10 cellular contexts compared by ENCODE assay signal in the genomic region with DNA sequence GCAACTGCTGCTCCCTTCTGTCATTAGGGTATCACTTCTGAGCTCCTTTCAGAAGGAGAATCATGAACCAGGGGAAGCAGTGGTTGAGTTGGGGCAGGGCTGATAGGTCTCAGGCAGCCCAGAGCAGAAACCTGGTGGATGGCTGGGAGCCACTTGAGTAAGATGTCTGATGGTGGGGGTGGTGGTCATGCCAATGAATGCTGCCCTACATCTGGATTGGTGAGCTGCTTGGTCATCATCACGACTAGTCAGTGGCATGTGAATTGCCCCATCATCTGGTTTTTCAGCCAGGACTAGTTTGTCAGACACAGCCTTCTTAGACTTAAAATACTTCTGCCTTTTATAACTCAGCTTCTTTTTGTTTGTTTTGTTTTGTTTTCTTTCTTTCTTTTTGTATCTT. TPM values are rescaled to one million over a fixed set of nuclear protein-coding genes. Genes with fewer than 3 reads are reported as not detected.
DNase-seq lines count a peak whose midpoint lies in the region; TF ChIP-seq lines count a peak whose summit lies in the region.
"Had no signal": no experiment of that assay in that cellular context is flagged by ENCODE, and none has a peak within 500 bp of the region (broad histone marks: within the 10 kb centered on the region; RNA-seq: fewer than 3 reads in every experiment).

No MANE protein-coding gene starts in this region.

- DNase-seq in Caco-2 (no peak), Karpas-422 (no peak), cardiac fibroblast (ENCODE audit: low read depth in 2 of 2) (peak; percentile 50 to 72), cerebellar nuclear complex (lab: John Stamatoyannopoulos, UW) (no peak), NCI-H2107 (lab: John Stamatoyannopoulos, UW) (no peak), HPDE6-E6E7 (ENCODE audit: extremely low spot score) (no peak)
- DNase-seq in effector CD8-positive, alpha-beta T cell (lab: John Stamatoyannopoulos, UW), result no peak
- DNase-seq: NCI-H2227 treated with DMSO at 0.1 percent for 48 hours, WERI-Rb-1 had no signal

- H3K27me3 ChIP-seq in Caco-2 (replicated peaks; ENCODE audit: control insufficient read depth, insufficient read depth, low read length) (no peaks in the 10 kb centered on the region), Karpas-422 (ENCODE audit: low read length) (no peaks in the 10 kb centered on the region), neural cell (ENCODE audit: insufficient read depth, low read depth, low read length) (no peaks in the 10 kb centered on the region)

- BruUV-seq in Caco-2 (replicated peaks; lab: Mats Ljungman, UMichigan), result TSS peak; percentile 20

- H3K4me3 Mint-ChIP-seq in Caco-2 (ENCODE audit: unreplicated experiment), result no peak overlapping the region

- H3F3A ChIP-seq in neural cell (ENCODE audit: insufficient read depth, low read length, poor library complexity, severe bottlenecking), result no peaks in the 10 kb centered on the region

- H3K27ac ChIP-seq in Karpas-422 (ENCODE audit: low read length) (peak overlapping the region; percentile 23; the same call in 1 of the 2 replicates), neural cell (ENCODE audit: low read length) (no peak overlapping the region)
- H3K27ac ChIP-seq: WERI-Rb-1 had no signal

- H2AFZ ChIP-seq in Karpas-422 (ENCODE audit: low read length), result no peak overlapping the region
- no peak overlapping the region for H2AFZ ChIP-seq in neural cell (ENCODE audit: low read depth, low read length)

- H3K4me1 ChIP-seq in Caco-2 (peaks cover 15% of the 10 kb centered on the region), Karpas-422 (ENCODE audit: low read length) (peaks cover 52% of the 10 kb centered on the region)

- no peaks in the 10 kb centered on the region for H3K27me3 Mint-ChIP-seq in Caco-2 (ENCODE audit: insufficient read depth, unreplicated experiment)

- no peak for TF ChIP-seq EP300 in neural cell (conservative IDR thresholded peaks at IDR 0.05; ENCODE audit: poor library complexity, severe bottlenecking)

- no peaks in the 10 kb centered on the region for H3K9me2 ChIP-seq in Karpas-422 (replicated peaks; ENCODE audit: insufficient read depth, low read length)
- no peaks in the 10 kb centered on the region for H3K9me2 ChIP-seq in neural cell (ENCODE audit: insufficient read depth, low read length)

- peaks cover 77% of the 10 kb centered on the region for H3K79me2 ChIP-seq in Karpas-422 (ENCODE audit: low read length)
- H3K79me2 ChIP-seq in neural cell (replicated peaks; ENCODE audit: insufficient read depth, low read length), result peaks cover 33% of the 10 kb centered on the region

- no peak overlapping the region for H3K27ac Mint-ChIP-seq in Caco-2 (ENCODE audit: unreplicated experiment)

- H3K36me3 ChIP-seq in Caco-2 (ENCODE audit: control insufficient read depth, insufficient read depth, low read length), result no peaks in the 10 kb centered on the region; the same call in 1 of the 2 replicates
- peaks cover under 1% of the 10 kb centered on the region; the same call in 1 of the 2 replicates for H3K36me3 ChIP-seq in Karpas-422 (ENCODE audit: insufficient read depth, low read length)
- no peaks in the 10 kb centered on the region for H3K36me3 ChIP-seq in neural cell (ENCODE audit: insufficient read depth, low read length)

- H3K4me2 ChIP-seq in Karpas-422 (ENCODE audit: low read depth, low read length, poor library complexity, severe bottlenecking) (peak overlapping the region; percentile 89), neural cell (ENCODE audit: low read length) (no peak overlapping the region)

- no peak for TF ChIP-seq RAD21 in neural cell (conservative IDR thresholded peaks at IDR 0.05)

- intact Hi-C loops in Caco-2 (cut with micrococcal nuclease; ENCODE audit: unreplicated experiment), result no loop called here

- CTCF ChIA-PET in Caco-2 (lab: Charles Lee), result interaction anchor here (1.0 kb wide), 1 partner anchor 175 kb away, joined by 4 read pairs; no protein-coding TSS in a partner anchor

- H3K9me3 ChIP-seq in Caco-2 (no peaks in the 10 kb centered on the region), Karpas-422 (ENCODE audit: low read length) (no peaks in the 10 kb centered on the region), neural cell (ENCODE audit: low read length) (no peaks in the 10 kb centered on the region)

- H3K4me1 Mint-ChIP-seq in Caco-2 (ENCODE audit: low read depth, unreplicated experiment), result peaks cover 26% of the 10 kb centered on the region

- H3K36me3 Mint-ChIP-seq in Caco-2 (ENCODE audit: insufficient read depth, unreplicated experiment), result peaks cover 6% of the 10 kb centered on the region

- TF ChIP-seq CTCF in Caco-2 (IDR thresholded peaks at IDR 0.05; ENCODE audit: insufficient read depth in 1 of 2, low read depth in 1 of 2, low read length in 1 of 2, severe bottlenecking in 1 of 2, unreplicated experiment in 1 of 2) (no peak), cardiac fibroblast (IDR thresholded peaks at IDR 0.05; ENCODE audit: low read depth, low read length) (no peak), neural cell (IDR thresholded peaks at IDR 0.05; ENCODE audit: poor library complexity, severe bottlenecking) (no peak)

- H3K4me3 ChIP-seq in Caco-2 (ENCODE audit: low read depth, low read length) (no peak overlapping the region), Karpas-422 (ENCODE audit: low read length) (peak overlapping the region; percentile 81; the same call in 1 of the 2 replicates), cardiac fibroblast (replicated peaks in 1 of 2; ENCODE audit: low read depth in 2 of 2, low read length in 2 of 2) (no peak overlapping the region), neural cell (ENCODE audit: low read length) (peak overlapping the region; percentile 88)

- no peaks in the 10 kb centered on the region for H3K9me3 Mint-ChIP-seq in Caco-2 (ENCODE audit: unreplicated experiment)

- no peaks in the 10 kb centered on the region for H4K20me1 ChIP-seq in Karpas-422 (ENCODE audit: insufficient read depth, low read depth, low read length)
- H4K20me1 ChIP-seq in neural cell (ENCODE audit: insufficient read depth), result no peaks in the 10 kb centered on the region

- H3K9ac ChIP-seq in Karpas-422 (ENCODE audit: low read length) (peak overlapping the region; percentile 82), neural cell (ENCODE audit: low read length) (no peak overlapping the region)

- POLR2A ChIA-PET in Caco-2 (lab: Charles Lee), result no interaction called here

TF ChIP-seq in neural cell, 6 proteins besides CTCF, POLR2A, EP300 and RAD21:
- TF ChIP-seq, protein P1, sequence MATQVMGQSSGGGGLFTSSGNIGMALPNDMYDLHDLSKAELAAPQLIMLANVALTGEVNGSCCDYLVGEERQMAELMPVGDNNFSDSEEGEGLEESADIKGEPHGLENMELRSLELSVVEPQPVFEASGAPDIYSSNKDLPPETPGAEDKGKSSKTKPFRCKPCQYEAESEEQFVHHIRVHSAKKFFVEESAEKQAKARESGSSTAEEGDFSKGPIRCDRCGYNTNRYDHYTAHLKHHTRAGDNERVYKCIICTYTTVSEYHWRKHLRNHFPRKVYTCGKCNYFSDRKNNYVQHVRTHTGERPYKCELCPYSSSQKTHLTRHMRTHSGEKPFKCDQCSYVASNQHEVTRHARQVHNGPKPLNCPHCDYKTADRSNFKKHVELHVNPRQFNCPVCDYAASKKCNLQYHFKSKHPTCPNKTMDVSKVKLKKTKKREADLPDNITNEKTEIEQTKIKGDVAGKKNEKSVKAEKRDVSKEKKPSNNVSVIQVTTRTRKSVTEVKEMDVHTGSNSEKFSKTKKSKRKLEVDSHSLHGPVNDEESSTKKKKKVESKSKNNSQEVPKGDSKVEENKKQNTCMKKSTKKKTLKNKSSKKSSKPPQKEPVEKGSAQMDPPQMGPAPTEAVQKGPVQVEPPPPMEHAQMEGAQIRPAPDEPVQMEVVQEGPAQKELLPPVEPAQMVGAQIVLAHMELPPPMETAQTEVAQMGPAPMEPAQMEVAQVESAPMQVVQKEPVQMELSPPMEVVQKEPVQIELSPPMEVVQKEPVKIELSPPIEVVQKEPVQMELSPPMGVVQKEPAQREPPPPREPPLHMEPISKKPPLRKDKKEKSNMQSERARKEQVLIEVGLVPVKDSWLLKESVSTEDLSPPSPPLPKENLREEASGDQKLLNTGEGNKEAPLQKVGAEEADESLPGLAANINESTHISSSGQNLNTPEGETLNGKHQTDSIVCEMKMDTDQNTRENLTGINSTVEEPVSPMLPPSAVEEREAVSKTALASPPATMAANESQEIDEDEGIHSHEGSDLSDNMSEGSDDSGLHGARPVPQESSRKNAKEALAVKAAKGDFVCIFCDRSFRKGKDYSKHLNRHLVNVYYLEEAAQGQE (IDR thresholded peaks at IDR 0.05; ENCODE audit: borderline replicate concordance), result no peak
- TF ChIP-seq SMC3 (conservative IDR thresholded peaks at IDR 0.05; ENCODE audit: poor library complexity), result no peak
- TF ChIP-seq POLR2AphosphoS5 (IDR thresholded peaks at IDR 0.05), result no peak
- TF ChIP-seq EZH2 (IDR thresholded peaks at IDR 0.05; ENCODE audit: borderline replicate concordance, insufficient read depth, low read length, poor library complexity, severe bottlenecking), result no peak
- TF ChIP-seq TAF1 (IDR thresholded peaks at IDR 0.05; ENCODE audit: low read depth), result no peak
- TF ChIP-seq MXI1 (conservative IDR thresholded peaks at IDR 0.05; ENCODE audit: poor library complexity, severe bottlenecking), result no peak

RNA-seq across cellular contexts. Expression of a gene that starts 2.6 kb away (rescaled TPM):
- total RNA-seq in Caco-2 (2022), result 12.7 and 14.0 TPM in 2 replicates
- total RNA-seq in Karpas-422 (2014; rRNA removed; shearing (Covaris generic); ENCODE audit: low replicate concordance), result 7.8 and 8.9 TPM in 2 replicates
- polyA plus RNA-seq in neural cell, result 3.6 and 4.9 TPM in 2 replicates
- polyA minus RNA-seq in neural cell, result 10.3 and 10.5 TPM in 2 replicates

RNA-seq across cellular contexts. Expression of a gene that starts 2.8 kb away (rescaled TPM):
- 37.9 and 40.3 TPM in 2 replicates for total RNA-seq in Caco-2 (2022)
- total RNA-seq in Karpas-422 (2014; rRNA removed; shearing (Covaris generic); ENCODE audit: low replicate concordance), result 38.8 and 49.7 TPM in 2 replicates
- 30.5 and 33.3 TPM in 2 replicates for polyA plus RNA-seq in neural cell
- 61.6 and 63.0 TPM in 2 replicates for polyA minus RNA-seq in neural cell

RNA-seq across cellular contexts. Expression of a gene that starts 46.0 kb away (rescaled TPM):
- 47.9 and 54.8 TPM in 2 replicates for total RNA-seq in Caco-2 (2022)
- 21.5 and 26.3 TPM in 2 replicates for total RNA-seq in Karpas-422 (2014; rRNA removed; shearing (Covaris generic); ENCODE audit: low replicate concordance)
- polyA plus RNA-seq in neural cell, result 40.6 and 51.2 TPM in 2 replicates
- 23.6 and 30.0 TPM in 2 replicates for polyA minus RNA-seq in neural cell

Comparison
In these comparisons a context has a peak if more than half of its experiments do, and no peak if none do; other contexts are left out.
1. DNase-seq: peak in cardiac fibroblast (2 of 2); none in Caco-2 (0 of 2), Karpas-422 (single experiment), cerebellar nuclear complex (0 of 2), NCI-H2107 (single experiment), HPDE6-E6E7 (single experiment) and effector CD8-positive, alpha-beta T cell (single experiment).
2. H3K4me3 ChIP-seq: peak in Karpas-422 (single experiment) and neural cell (single experiment); none in Caco-2 (single experiment) and cardiac fibroblast (0 of 2).